ENCODE assay signal across 8 cellular contexts in the genomic region with DNA sequence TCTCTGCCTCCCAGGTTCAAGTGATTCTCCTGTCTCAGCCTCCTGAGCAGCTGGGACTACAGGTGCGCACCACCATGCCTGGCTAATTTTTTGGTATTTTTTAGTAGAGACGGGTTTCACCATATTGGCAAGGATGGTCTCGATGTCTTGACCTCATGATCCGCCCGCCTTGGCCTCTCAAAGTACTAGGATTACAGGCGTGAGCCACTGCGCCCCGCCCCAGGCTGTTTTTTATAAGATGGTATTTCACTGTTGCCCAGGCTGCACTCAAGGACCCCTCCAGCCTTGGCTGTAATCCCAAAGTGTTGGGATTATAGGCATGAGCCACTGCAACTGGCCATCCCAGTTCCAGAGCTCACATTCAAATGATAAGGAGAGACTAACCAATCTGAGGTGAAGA. TPM values are rescaled to one million over a fixed set of nuclear protein-coding genes. Genes with fewer than 3 reads are reported as not detected.
A peak's percentile ranks its signal among the peaks of the same experiment; 100 is the strongest.
DNase-seq lines count a peak whose midpoint lies in the region; ATAC-seq, FAIRE-seq and TF ChIP-seq lines count a peak whose summit lies in the region.
"Not testable (repeated sequence)": the region's sequence is repeated elsewhere in the genome, so short reads cannot be mapped to it uniquely, and the experiment has no call there.

No MANE protein-coding gene starts in this region.

- H3K79me2 ChIP-seq in mammary epithelial cell (ENCODE audit: insufficient read depth, low read length), result peaks cover 68% of the 10 kb centered on the region
- peaks cover 54% of the 10 kb centered on the region for H3K79me2 ChIP-seq in hepatocyte

- peak overlapping the region; percentile 49 for H3K27ac Mint-ChIP-seq in T-helper 2 cell treated with Interferon-gamma antibody and Interleukin-4, amounts not matched to agents 5 μg/mL and 100 μg/mL, for 36 hours
- peak overlapping the region; percentile 4 to 88 (median 76) for H3K27ac Mint-ChIP-seq in naive thymus-derived CD8-positive, alpha-beta T cell

- not testable (repeated sequence) for H3K9me3 Mint-ChIP-seq in T-helper 2 cell treated with Interferon-gamma antibody and Interleukin-4, amounts not matched to agents 5 μg/mL and 100 μg/mL, for 36 hours; naive thymus-derived CD8-positive, alpha-beta T cell

- H3K36me3 ChIP-seq in A673 (ENCODE audit: insufficient read depth, low read length, poor library complexity, severe bottlenecking) (peaks cover 83% of the 10 kb centered on the region), HEK293 (ENCODE audit: control insufficient read depth in 2 of 2, insufficient read depth in 1 of 2, low read length in 2 of 2) (peaks cover 68 to 95% of the 10 kb centered on the region in 2 experiments), mammary epithelial cell (ENCODE audit: insufficient read depth, low read length) (peaks cover 39% of the 10 kb centered on the region), small intestine (ENCODE audit: control insufficient read depth in 2 of 2, insufficient read depth in 2 of 2, low read length in 2 of 2) (peaks cover 11 to 19% of the 10 kb centered on the region in 2 donors)
- not testable (repeated sequence) for H3K36me3 ChIP-seq in hepatocyte (replicated peaks; ENCODE audit: insufficient read depth, low read depth)

- H4K20me1 ChIP-seq in mammary epithelial cell (ENCODE audit: insufficient read depth, low read length) (peaks cover 23% of the 10 kb centered on the region), hepatocyte (ENCODE audit: insufficient read depth, poor library complexity, severe bottlenecking) (peaks cover 83% of the 10 kb centered on the region)

- H3K4me3 ChIP-seq in A673 (ENCODE audit: low read depth, low read length, poor library complexity, severe bottlenecking); HEK293 (ENCODE audit: low read depth, low read length); mammary epithelial cell (replicated peaks in 1 of 3; ENCODE audit: insufficient read depth in 1 of 3, low read depth in 2 of 3, low read length in 3 of 3); hepatocyte; small intestine (ENCODE audit: low read depth in 1 of 2, low read length in 2 of 2): not testable (repeated sequence)

- H3K27me3 ChIP-seq in A673 (replicated peaks; ENCODE audit: insufficient read depth, low read depth, low read length, poor library complexity); mammary epithelial cell (ENCODE audit: insufficient read depth, low read length); hepatocyte; small intestine (ENCODE audit: control insufficient read depth in 2 of 2, insufficient read depth in 2 of 2, low read length in 2 of 2): not testable (repeated sequence)

- H3K9me3 ChIP-seq in A673 (ENCODE audit: low read depth, low read length, poor library complexity, severe bottlenecking); HEK293 (ENCODE audit: control insufficient read depth, insufficient read depth, low read depth, low read length); mammary epithelial cell (replicated peaks; ENCODE audit: insufficient read depth, low read length); hepatocyte (ENCODE audit: low read depth); small intestine (ENCODE audit: control insufficient read depth, low read depth): not testable (repeated sequence)

- FAIRE-seq in small intestine (lab: Jason Lieb, UNC), result not testable (repeated sequence)

- dilution Hi-C loops in mammary epithelial cell (cut with HindIII; ENCODE audit: low sequenced_read_pairs), result not testable (repeated sequence)

- BruUV-seq in A673 (replicated peaks; lab: Mats Ljungman, UMichigan); mammary epithelial cell (replicated peaks; lab: Mats Ljungman, UMichigan): not testable (repeated sequence)

- intact Hi-C loops in A673 (cut with micrococcal nuclease; ENCODE audit: unreplicated experiment); mammary epithelial cell (cut with micrococcal nuclease): not testable (repeated sequence)

- not testable (repeated sequence) for H2AFZ ChIP-seq in mammary epithelial cell (ENCODE audit: low read depth, low read length); hepatocyte

- peaks cover 19% of the 10 kb centered on the region for H3K4me1 ChIP-seq in A673 (ENCODE audit: insufficient read depth, low read length, poor library complexity, severe bottlenecking)
- not testable (repeated sequence) for H3K4me1 ChIP-seq in HEK293 (ENCODE audit: control insufficient read depth, insufficient read depth, low read length)
- H3K4me1 ChIP-seq in mammary epithelial cell (ENCODE audit: insufficient read depth, low read length), result peaks cover 31% of the 10 kb centered on the region
- peaks cover 51% of the 10 kb centered on the region for H3K4me1 ChIP-seq in hepatocyte (ENCODE audit: insufficient read depth)
- H3K4me1 ChIP-seq in small intestine (ENCODE audit: control insufficient read depth in 2 of 2, insufficient read depth in 1 of 2, low read depth in 1 of 2, low read length in 1 of 2), result peaks cover 10 to 20% of the 10 kb centered on the region in 2 donors

- H3K4me2 ChIP-seq in mammary epithelial cell (ENCODE audit: insufficient read depth, low read depth, low read length), result peak overlapping the region; percentile 13
- H3K4me2 ChIP-seq in hepatocyte, result not testable (repeated sequence)

- DNase-seq in A673 (ENCODE audit: low spot score); T-helper 2 cell treated with Interferon-gamma antibody and Interleukin-4, amounts not matched to agents 5 μg/mL and 100 μg/mL, for 36 hours (ENCODE audit: low spot score); mammary epithelial cell; hepatocyte (ENCODE audit: low spot score); naive thymus-derived CD8-positive, alpha-beta T cell: not testable (repeated sequence)
- peak; percentile 52 for DNase-seq in activated effector memory CD4-positive, alpha-beta T cell treated with anti-CD3 and anti-CD28 coated beads, Interleukin-2, amount 50 U/mL, for 16 hours
- DNase-seq in small intestine, result peak; percentile 53

- H3K9ac ChIP-seq in mammary epithelial cell (ENCODE audit: insufficient read depth, low read length), result not testable (repeated sequence)

- not testable (repeated sequence) for ATAC-seq in naive thymus-derived CD8-positive, alpha-beta T cell

- H3K9me2 ChIP-seq in hepatocyte (replicated peaks; ENCODE audit: insufficient read depth), result not testable (repeated sequence)

- POLR2A ChIA-PET in A673 (lab: Charles Lee; ENCODE audit: low non-redundant PET), result interaction anchor here (0.7 kb wide), 1 partner anchor 481 kb away, joined by 4 read pairs; no protein-coding TSS in a partner anchor
- POLR2A ChIA-PET in HEK293 (lab: Yijun Ruan, JAX), result interaction anchor here (0.6 to 5.2 kb wide), 6 partner anchors 9 to 184 kb away, joined by 3 to 25 read pairs (median 6); no protein-coding TSS in a partner anchor
- POLR2A ChIA-PET in naive thymus-derived CD8-positive, alpha-beta T cell (lab: Charles Lee), result interaction anchor here (0.8 to 6.2 kb wide), 4 partner anchors 9 to 73 kb away, joined by 3 to 67 read pairs (median 4); a partner anchor contains a TSS

- 96% methylated on average over 8 of the region's 8 CpGs for WGBS in mammary epithelial cell (ENCODE audit: low coverage, missing lambda C conversion rate)
- WGBS in hepatocyte (ENCODE audit: low lambda C conversion rate, missing lambda C conversion rate), result 85% methylated on average over 8 of the region's 8 CpGs
- 24 to 65% (median 38%) methylated on average over 8 of the region's 8 CpGs for WGBS in small intestine, 3 donors

- not testable (repeated sequence) for TF ChIP-seq CTCF in A673 (conservative IDR thresholded peaks at IDR 0.05; ENCODE audit: low read depth, low read length); HEK293 (tag by site-specific recombination; IDR thresholded peaks at IDR 0.05); mammary epithelial cell (conservative IDR thresholded peaks at IDR 0.05 in 1 of 2, IDR thresholded peaks at IDR 0.05 in 1 of 2; ENCODE audit: extremely low read depth in 1 of 2, insufficient read depth in 1 of 2, low read depth in 1 of 2, low read length in 2 of 2); hepatocyte (IDR thresholded peaks at IDR 0.05; ENCODE audit: poor library complexity)

- CTCF ChIA-PET in A673 (lab: Charles Lee); mammary epithelial cell (lab: Charles Lee; ENCODE audit: low non-redundant PET): not testable (repeated sequence)
- CTCF ChIA-PET in HEK293 (lab: Yijun Ruan, JAX), result interaction anchor here (0.6 to 3.8 kb wide), 6 partner anchors 8 to 176 kb away, joined by 3 to 22 read pairs (median 5); no protein-coding TSS in a partner anchor

- in situ Hi-C loops in mammary epithelial cell (cut with MboI; ENCODE audit: low sequenced_read_pairs in 2 of 2), result not testable (repeated sequence)

- H3K27ac ChIP-seq in A673 (ENCODE audit: low read depth, low read length, poor library complexity, severe bottlenecking), result peak overlapping the region; percentile 11
- H3K27ac ChIP-seq in HEK293 (ENCODE audit: extremely low read depth, low read depth, low read length), result peak overlapping the region; percentile 70
- peak overlapping the region; percentile 12 for H3K27ac ChIP-seq in mammary epithelial cell (ENCODE audit: insufficient read depth, low read depth, low read length)
- peak overlapping the region; percentile 12 for H3K27ac ChIP-seq in hepatocyte
- not testable (repeated sequence) for H3K27ac ChIP-seq in small intestine (ENCODE audit: low read depth in 1 of 2, low read length in 1 of 2)

- H3K36me3 Mint-ChIP-seq in T-helper 2 cell treated with Interferon-gamma antibody and Interleukin-4, amounts not matched to agents 5 μg/mL and 100 μg/mL, for 36 hours (ENCODE audit: low read depth), result peaks cover 80% of the 10 kb centered on the region
- H3K36me3 Mint-ChIP-seq in naive thymus-derived CD8-positive, alpha-beta T cell, result peaks cover 5 to 96% (median 47%) of the 10 kb centered on the region in 3 donors

- not testable (repeated sequence) for H3K4me3 Mint-ChIP-seq in T-helper 2 cell treated with Interferon-gamma antibody and Interleukin-4, amounts not matched to agents 5 μg/mL and 100 μg/mL, for 36 hours
- peak overlapping the region in 4 of 10 donors; percentile 7 to 54 (median 34) for H3K4me3 Mint-ChIP-seq in naive thymus-derived CD8-positive, alpha-beta T cell

- H3K4me1 Mint-ChIP-seq in T-helper 2 cell treated with Interferon-gamma antibody and Interleukin-4, amounts not matched to agents 5 μg/mL and 100 μg/mL, for 36 hours (ENCODE audit: low read depth), result peaks cover 36% of the 10 kb centered on the region
- H3K4me1 Mint-ChIP-seq in naive thymus-derived CD8-positive, alpha-beta T cell, result peaks cover 28 to 82% (median 73%) of the 10 kb centered on the region in 4 donors

- H3K27me3 Mint-ChIP-seq in T-helper 2 cell treated with Interferon-gamma antibody and Interleukin-4, amounts not matched to agents 5 μg/mL and 100 μg/mL, for 36 hours (ENCODE audit: low read depth); naive thymus-derived CD8-positive, alpha-beta T cell: not testable (repeated sequence)

RNA-seq across cellular contexts. Expression of a gene that starts 13.1 kb away (rescaled TPM):
- total RNA-seq in A673 (2021) (623 and 682 TPM in 2 replicates), mammary epithelial cell (100 to 1,000 TPM; 167 to 323 TPM), hepatocyte (115 and 135 TPM in 2 replicates)
- polyA plus RNA-seq in mammary epithelial cell (394 TPM), hepatocyte (190 and 192 TPM in 2 replicates), small intestine (100 to 1,000 TPM; 115 to 311 (median 126) TPM)
- polyA minus RNA-seq in mammary epithelial cell, result 185 TPM
- total RNA-seq in naive thymus-derived CD8-positive, alpha-beta T cell, result 100 to 1,000 TPM; 357 to 359 TPM
- 100 to 1,000 TPM; 268 to 375 (median 332) TPM for polyA plus RNA-seq in naive thymus-derived CD8-positive, alpha-beta T cell
